9 cellular contexts compared by ENCODE assay signal in the genomic region with DNA sequence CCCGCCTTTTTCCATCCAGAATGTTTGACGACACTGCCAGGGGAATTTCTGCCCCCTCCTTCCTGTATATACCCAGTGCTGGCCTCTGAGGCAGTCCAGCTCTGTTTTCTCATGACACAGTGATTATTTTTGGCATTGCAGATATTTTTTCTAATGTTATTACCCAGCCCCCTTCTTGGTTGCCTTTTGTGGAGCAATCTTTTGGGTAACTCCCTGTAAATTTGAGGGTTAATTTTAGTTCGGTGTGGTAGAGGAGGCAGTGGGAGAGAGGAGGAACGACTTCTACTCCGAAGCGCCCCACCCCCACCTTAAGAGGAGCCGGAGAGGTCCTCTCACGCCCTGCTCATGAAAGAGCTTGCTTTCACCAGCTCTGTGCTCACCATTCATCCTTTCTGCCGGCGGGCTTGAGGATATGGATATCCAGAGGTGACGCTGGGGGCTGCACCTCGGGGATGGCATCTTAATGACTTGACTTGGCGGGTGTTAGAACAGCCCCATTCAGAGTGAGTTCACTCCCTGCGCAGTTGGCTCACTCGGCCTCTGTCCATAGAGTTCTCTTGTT. TPM values are rescaled to one million over a fixed set of nuclear protein-coding genes. Genes with fewer than 3 reads are reported as not detected.
DNase-seq lines count a peak whose midpoint lies in the region; ATAC-seq and TF ChIP-seq lines count a peak whose summit lies in the region.
"Had no signal": no experiment of that assay in that cellular context is flagged by ENCODE, and none has a peak within 500 bp of the region (broad histone marks: within the 10 kb centered on the region; RNA-seq: fewer than 3 reads in every experiment).

No MANE protein-coding gene starts in this region.

- no TSS peak for BruUV-seq in Calu3 (replicated peaks; lab: Mats Ljungman, UMichigan)

- no peak for TF ChIP-seq CTCF in Calu3 (IDR thresholded peaks at IDR 0.05; ENCODE audit: unreplicated experiment)
- TF ChIP-seq CTCF in WTC11 (IDR thresholded peaks at IDR 0.05) = no peak

- ATAC-seq in WTC11 = peak; percentile 73
- peak; percentile 21 for ATAC-seq in Right ventricle myocardium superior (ENCODE audit: poor library complexity)
- ATAC-seq in HG03469 (IDR thresholded peaks at IDR 0.05; ENCODE audit: unreplicated experiment) = no peak
- no peak for ATAC-seq in GM18511 (IDR thresholded peaks at IDR 0.05; ENCODE audit: unreplicated experiment)

- intact Hi-C loops in Calu3 (cut with micrococcal nuclease; ENCODE audit: unreplicated experiment) (no loop called here), Right ventricle myocardium superior (cut with DNase I) (no loop called here)

- H3K27me3 Mint-ChIP-seq in Calu3 (ENCODE audit: unreplicated experiment) = peaks cover 12% of the 10 kb centered on the region
- H3K27me3 Mint-ChIP-seq in WTC11 (ENCODE audit: low read depth) = peaks cover 10% of the 10 kb centered on the region

- DNase-seq in Calu3 (peak; percentile 15), WTC11 (ENCODE audit: low spot score) (peak; percentile 33), Right ventricle myocardium superior (peak; percentile 56), pons (ENCODE audit: low spot score) (peak; percentile 74), HuH-7 (ENCODE audit: low spot score) (no peak)
- no peak for DNase-seq in stimulated activated CD4-positive, alpha-beta T cell treated with anti-CD3 and anti-CD28 coated beads, Interleukin-12 subunit alpha, Interleukin-12 subunit beta, amount 100 ng/mL, for 4 hours

- POLR2A ChIA-PET in WTC11 (lab: Charles Lee) = no interaction called here

- H3K4me3 Mint-ChIP-seq in Calu3 (ENCODE audit: low read depth, unreplicated experiment) (peak overlapping the region; percentile 6), WTC11 (peak overlapping the region; percentile 49)
- H3K4me3 Mint-ChIP-seq: dendritic cell treated with granulocyte-macrophage colony-stimulating factor and Interleukin-4, amounts not matched to agents 40 ng/mL and 50 ng/mL, for 4 days had no signal

- H3K27ac Mint-ChIP-seq in Calu3 (ENCODE audit: unreplicated experiment) = peak overlapping the region; percentile 7
- H3K27ac Mint-ChIP-seq in WTC11 = peak overlapping the region; percentile 73
- H3K27ac Mint-ChIP-seq: dendritic cell treated with granulocyte-macrophage colony-stimulating factor and Interleukin-4, amounts not matched to agents 40 ng/mL and 50 ng/mL, for 4 days had no signal

- H3K36me3 Mint-ChIP-seq in Calu3 (ENCODE audit: insufficient read depth, unreplicated experiment) = peaks cover 8% of the 10 kb centered on the region
- no peaks in the 10 kb centered on the region for H3K36me3 Mint-ChIP-seq in WTC11

- H3K9me3 Mint-ChIP-seq in Calu3 (ENCODE audit: low read depth, unreplicated experiment) (no peaks in the 10 kb centered on the region), WTC11 (no peaks in the 10 kb centered on the region)
- H3K9me3 Mint-ChIP-seq: dendritic cell treated with granulocyte-macrophage colony-stimulating factor and Interleukin-4, amounts not matched to agents 40 ng/mL and 50 ng/mL, for 4 days had no signal

- CTCF ChIA-PET in Calu3 (lab: Charles Lee) (interaction anchor here (0.6 to 1.2 kb wide), 3 partner anchors 38 to 106 kb away, joined by 3 to 6 read pairs (median 3); partner anchors contain the start of gene EPAS1), WTC11 (lab: Charles Lee) (interaction anchor here (1.0 to 1.5 kb wide), 3 partner anchors 8 to 272 kb away, joined by 7 to 10 read pairs (median 7); no protein-coding TSS in a partner anchor)

- H3K4me1 Mint-ChIP-seq in Calu3 (ENCODE audit: low read depth, unreplicated experiment) (peaks cover 50% of the 10 kb centered on the region), WTC11 (peaks cover 47% of the 10 kb centered on the region)

TF ChIP-seq in WTC11, 78 proteins besides CTCF, POLR2A, EP300 and RAD21 (continues in another document):
- no peak for TF ChIP-seq FOXP1 (CRISPR knock-in tag; IDR thresholded peaks at IDR 0.05; ENCODE audit: borderline replicate concordance)
- TF ChIP-seq ATF6 (CRISPR knock-in tag; IDR thresholded peaks at IDR 0.05) = no peak
- no peak for TF ChIP-seq ZNF219 (CRISPR knock-in tag; IDR thresholded peaks at IDR 0.05; ENCODE audit: borderline replicate concordance)
- TF ChIP-seq USF2 (CRISPR knock-in tag; IDR thresholded peaks at IDR 0.05) = no peak
- TF ChIP-seq NFYB (CRISPR knock-in tag; conservative IDR thresholded peaks at IDR 0.05; ENCODE audit: low read depth) = no peak
- no peak for TF ChIP-seq ZNF121 (CRISPR knock-in tag; IDR thresholded peaks at IDR 0.05)
- no peak for TF ChIP-seq EMX1 (CRISPR knock-in tag; IDR thresholded peaks at IDR 0.05)
- no peak for TF ChIP-seq ZNF396 (CRISPR knock-in tag; IDR thresholded peaks at IDR 0.05; ENCODE audit: borderline replicate concordance)
- TF ChIP-seq TP53 (CRISPR knock-in tag; IDR thresholded peaks at IDR 0.05) = no peak
- TF ChIP-seq ZNF232 (CRISPR knock-in tag; IDR thresholded peaks at IDR 0.05) = no peak
- TF ChIP-seq ERG (CRISPR knock-in tag; IDR thresholded peaks at IDR 0.05) = no peak
- TF ChIP-seq ESRRA (CRISPR knock-in tag; IDR thresholded peaks at IDR 0.05; ENCODE audit: borderline replicate concordance) = no peak
- TF ChIP-seq, protein P1, sequence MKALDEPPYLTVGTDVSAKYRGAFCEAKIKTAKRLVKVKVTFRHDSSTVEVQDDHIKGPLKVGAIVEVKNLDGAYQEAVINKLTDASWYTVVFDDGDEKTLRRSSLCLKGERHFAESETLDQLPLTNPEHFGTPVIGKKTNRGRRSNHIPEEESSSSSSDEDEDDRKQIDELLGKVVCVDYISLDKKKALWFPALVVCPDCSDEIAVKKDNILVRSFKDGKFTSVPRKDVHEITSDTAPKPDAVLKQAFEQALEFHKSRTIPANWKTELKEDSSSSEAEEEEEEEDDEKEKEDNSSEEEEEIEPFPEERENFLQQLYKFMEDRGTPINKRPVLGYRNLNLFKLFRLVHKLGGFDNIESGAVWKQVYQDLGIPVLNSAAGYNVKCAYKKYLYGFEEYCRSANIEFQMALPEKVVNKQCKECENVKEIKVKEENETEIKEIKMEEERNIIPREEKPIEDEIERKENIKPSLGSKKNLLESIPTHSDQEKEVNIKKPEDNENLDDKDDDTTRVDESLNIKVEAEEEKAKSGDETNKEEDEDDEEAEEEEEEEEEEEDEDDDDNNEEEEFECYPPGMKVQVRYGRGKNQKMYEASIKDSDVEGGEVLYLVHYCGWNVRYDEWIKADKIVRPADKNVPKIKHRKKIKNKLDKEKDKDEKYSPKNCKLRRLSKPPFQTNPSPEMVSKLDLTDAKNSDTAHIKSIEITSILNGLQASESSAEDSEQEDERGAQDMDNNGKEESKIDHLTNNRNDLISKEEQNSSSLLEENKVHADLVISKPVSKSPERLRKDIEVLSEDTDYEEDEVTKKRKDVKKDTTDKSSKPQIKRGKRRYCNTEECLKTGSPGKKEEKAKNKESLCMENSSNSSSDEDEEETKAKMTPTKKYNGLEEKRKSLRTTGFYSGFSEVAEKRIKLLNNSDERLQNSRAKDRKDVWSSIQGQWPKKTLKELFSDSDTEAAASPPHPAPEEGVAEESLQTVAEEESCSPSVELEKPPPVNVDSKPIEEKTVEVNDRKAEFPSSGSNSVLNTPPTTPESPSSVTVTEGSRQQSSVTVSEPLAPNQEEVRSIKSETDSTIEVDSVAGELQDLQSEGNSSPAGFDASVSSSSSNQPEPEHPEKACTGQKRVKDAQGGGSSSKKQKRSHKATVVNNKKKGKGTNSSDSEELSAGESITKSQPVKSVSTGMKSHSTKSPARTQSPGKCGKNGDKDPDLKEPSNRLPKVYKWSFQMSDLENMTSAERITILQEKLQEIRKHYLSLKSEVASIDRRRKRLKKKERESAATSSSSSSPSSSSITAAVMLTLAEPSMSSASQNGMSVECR (CRISPR knock-in tag; IDR thresholded peaks at IDR 0.05; ENCODE audit: borderline replicate concordance) = no peak

RNA-seq across cellular contexts. Expression of gene EPAS1, which starts 38.3 kb away (rescaled TPM):
- total RNA-seq in Calu3 (2022) = 18.5 and 28.1 TPM in 2 replicates
- 4.5 to 8.5 TPM (median 4.7 TPM) in 3 replicates for total RNA-seq in WTC11 (2021)
- 200 TPM for total RNA-seq in Right ventricle myocardium superior

Comparison
In these comparisons a context has a peak if more than half of its experiments do, and no peak if none do; other contexts are left out.
1. DNase-seq: peak in Calu3 (single experiment), WTC11 (single experiment), Right ventricle myocardium superior (single experiment) and pons (single experiment); none in stimulated activated CD4-positive, alpha-beta T cell treated with anti-CD3 and anti-CD28 coated beads, Interleukin-12 subunit alpha, Interleukin-12 subunit beta, amount 100 ng/mL, for 4 hours (single experiment) and HuH-7 (single experiment).
2. ATAC-seq: peak in WTC11 (single experiment) and Right ventricle myocardium superior (single experiment); none in HG03469 (single experiment) and GM18511 (single experiment).